ENCODE assay signal across 8 cellular contexts in genomic region chr7:75738604-75738974, GRCh38. TPM values are rescaled to one million over a fixed set of nuclear protein-coding genes. Genes with fewer than 3 reads are reported as not detected.
DNase-seq lines count a peak whose midpoint lies in the region; ATAC-seq, FAIRE-seq and TF ChIP-seq lines count a peak whose summit lies in the region.

Gene HIP1, minus strand, starts transcription at chr7:75738941. Its CDS starts 21 bp downstream, at chr7:75738920.

- no peak for FAIRE-seq in H54 (lab: Jason Lieb, UNC)

- DNase-seq in Ammon's horn (ENCODE audit: low spot score) (peak; percentile 11), H54 (ENCODE audit: insufficient read length, low spot score) (peak; percentile 33), left ventricle myocardium superior (no peak), gastrocnemius medialis (no peak), NCI-H146 treated with DMSO at 0.1 percent for 48 hours (lab: John Stamatoyannopoulos, UW; ENCODE audit: unreplicated experiment) (no peak)
- no peak for DNase-seq in activated T-helper 1 cell treated with anti-CD3 and anti-CD28 coated beads, Interleukin-12 subunit alpha, Interleukin-12 subunit beta, Interleukin-2, Interleukin-4 antibody, amounts not matched to agents 30 ng/mL and 10 ng/mL and 1 ng/mL, durations not matched to agents 14 hours and 24 hours and 36 hours (ENCODE audit: low spot score)

- no peaks in the 10 kb centered on the region for H3K9me3 ChIP-seq in gastrocnemius medialis

- peak within 1 kb of the TSS; percentile 81 to 87 (median 84) for H3K27ac ChIP-seq in gastrocnemius medialis

- no peak for TF ChIP-seq CTCF in gastrocnemius medialis (IDR thresholded peaks at IDR 0.05 in 4 of 5, conservative IDR thresholded peaks at IDR 0.05 in 1 of 5)

- peaks cover 4 to 5% of the 10 kb centered on the region in 2 donors for H3K4me1 ChIP-seq in gastrocnemius medialis

- H3K4me3 Mint-ChIP-seq in activated T-helper 1 cell treated with anti-CD3 and anti-CD28 coated beads, Interleukin-12 subunit alpha, Interleukin-12 subunit beta, Interleukin-2, Interleukin-4 antibody, amounts not matched to agents 30 ng/mL and 10 ng/mL and 1 ng/mL, durations not matched to agents 14 hours and 24 hours and 36 hours = peak within 1 kb of the TSS; percentile 93

- no peaks in the 10 kb centered on the region for H3K36me3 ChIP-seq in gastrocnemius medialis

- H3K4me1 Mint-ChIP-seq in activated T-helper 1 cell treated with anti-CD3 and anti-CD28 coated beads, Interleukin-12 subunit alpha, Interleukin-12 subunit beta, Interleukin-2, Interleukin-4 antibody, amounts not matched to agents 30 ng/mL and 10 ng/mL and 1 ng/mL, durations not matched to agents 14 hours and 24 hours and 36 hours (ENCODE audit: low read depth) = peaks cover 21% of the 10 kb centered on the region

- H3K27me3 ChIP-seq in gastrocnemius medialis = no peaks in the 10 kb centered on the region

- no peak; the same call in 1 of the 2 replicates for TF ChIP-seq POLR2A in H54 (IDR thresholded peaks at IDR 0.05; ENCODE audit: low read depth, low read length)
- TF ChIP-seq POLR2A in gastrocnemius medialis (IDR thresholded peaks at IDR 0.05) = peak in 1 of 2 donors; percentile 14

- ATAC-seq in left ventricle myocardium superior (no peak), gastrocnemius medialis (peak; percentile 6 to 21), GM19463 (IDR thresholded peaks at IDR 0.05; ENCODE audit: unreplicated experiment) (no peak), GM18520 (IDR thresholded peaks at IDR 0.05; ENCODE audit: unreplicated experiment) (no peak)

- intact Hi-C loops in activated T-helper 1 cell treated with anti-CD3 and anti-CD28 coated beads, Interleukin-12 subunit alpha, Interleukin-12 subunit beta, Interleukin-2, Interleukin-4 antibody, amounts not matched to agents 30 ng/mL and 10 ng/mL and 1 ng/mL, durations not matched to agents 14 hours and 24 hours and 36 hours (cut with micrococcal nuclease) = loop anchor here (2.0 to 5.0 kb wide), 4 partner anchors 104 to 2000 kb away; partner anchors contain the start of gene ABHD11
- intact Hi-C loops in left ventricle myocardium superior (cut with micrococcal nuclease) = no loop called here
- intact Hi-C loops in gastrocnemius medialis (cut with DNase I; ENCODE audit: low total_unique reads) = no loop called here

- H3K9me3 Mint-ChIP-seq in activated T-helper 1 cell treated with anti-CD3 and anti-CD28 coated beads, Interleukin-12 subunit alpha, Interleukin-12 subunit beta, Interleukin-2, Interleukin-4 antibody, amounts not matched to agents 30 ng/mL and 10 ng/mL and 1 ng/mL, durations not matched to agents 14 hours and 24 hours and 36 hours = no peaks in the 10 kb centered on the region

- H3K27ac Mint-ChIP-seq in activated T-helper 1 cell treated with anti-CD3 and anti-CD28 coated beads, Interleukin-12 subunit alpha, Interleukin-12 subunit beta, Interleukin-2, Interleukin-4 antibody, amounts not matched to agents 30 ng/mL and 10 ng/mL and 1 ng/mL, durations not matched to agents 14 hours and 24 hours and 36 hours = peak within 1 kb of the TSS; percentile 96

- in situ Hi-C loops in gastrocnemius medialis (cut with MboI; ENCODE audit: low sequenced_read_pairs in 4 of 4) = loop anchor here (25.0 kb wide), 3 partner anchors 101 to 299 kb away; partner anchors contain the start of genes MDH2 (in 3 of the 4) and STYXL1 (in 3 of the 4)

- H3K4me3 ChIP-seq in gastrocnemius medialis = peak within 1 kb of the TSS; percentile 87 to 97 (median 96)

- peaks cover 17% of the 10 kb centered on the region for H3K27me3 Mint-ChIP-seq in activated T-helper 1 cell treated with anti-CD3 and anti-CD28 coated beads, Interleukin-12 subunit alpha, Interleukin-12 subunit beta, Interleukin-2, Interleukin-4 antibody, amounts not matched to agents 30 ng/mL and 10 ng/mL and 1 ng/mL, durations not matched to agents 14 hours and 24 hours and 36 hours (ENCODE audit: insufficient read depth)

- H3K36me3 Mint-ChIP-seq in activated T-helper 1 cell treated with anti-CD3 and anti-CD28 coated beads, Interleukin-12 subunit alpha, Interleukin-12 subunit beta, Interleukin-2, Interleukin-4 antibody, amounts not matched to agents 30 ng/mL and 10 ng/mL and 1 ng/mL, durations not matched to agents 14 hours and 24 hours and 36 hours (ENCODE audit: low read depth) = no peaks in the 10 kb centered on the region

RNA-seq across cellular contexts. Expression of gene HIP1, which starts in this region (rescaled TPM):
- 2.3 and 3.3 TPM in 2 replicates for total RNA-seq in activated T-helper 1 cell treated with anti-CD3 and anti-CD28 coated beads, Interleukin-12 subunit alpha, Interleukin-12 subunit beta, Interleukin-2, Interleukin-4 antibody, amounts not matched to agents 30 ng/mL and 10 ng/mL and 1 ng/mL, durations not matched to agents 14 hours and 24 hours and 36 hours
- 17.8 TPM for total RNA-seq in left ventricle myocardium superior
- 10 to 100 TPM in 1 of 4 donors, 1 to 10 TPM in 3; 5.8 to 11.1 (median 7.9) TPM for total RNA-seq in gastrocnemius medialis

Comparison
In these comparisons a context has a peak if more than half of its experiments do, and no peak if none do; other contexts are left out.
1. DNase-seq: peak in Ammon's horn (single experiment) and H54 (single experiment); none in activated T-helper 1 cell treated with anti-CD3 and anti-CD28 coated beads, Interleukin-12 subunit alpha, Interleukin-12 subunit beta, Interleukin-2, Interleukin-4 antibody, amounts not matched to agents 30 ng/mL and 10 ng/mL and 1 ng/mL, durations not matched to agents 14 hours and 24 hours and 36 hours (single experiment), left ventricle myocardium superior (single experiment), gastrocnemius medialis (0 of 2) and NCI-H146 treated with DMSO at 0.1 percent for 48 hours (single experiment).
2. ATAC-seq: peak in gastrocnemius medialis (2 of 2); none in left ventricle myocardium superior (single experiment), GM19463 (single experiment) and GM18520 (single experiment).